ENCODE assay signal across 18 cellular contexts in the genomic region with DNA sequence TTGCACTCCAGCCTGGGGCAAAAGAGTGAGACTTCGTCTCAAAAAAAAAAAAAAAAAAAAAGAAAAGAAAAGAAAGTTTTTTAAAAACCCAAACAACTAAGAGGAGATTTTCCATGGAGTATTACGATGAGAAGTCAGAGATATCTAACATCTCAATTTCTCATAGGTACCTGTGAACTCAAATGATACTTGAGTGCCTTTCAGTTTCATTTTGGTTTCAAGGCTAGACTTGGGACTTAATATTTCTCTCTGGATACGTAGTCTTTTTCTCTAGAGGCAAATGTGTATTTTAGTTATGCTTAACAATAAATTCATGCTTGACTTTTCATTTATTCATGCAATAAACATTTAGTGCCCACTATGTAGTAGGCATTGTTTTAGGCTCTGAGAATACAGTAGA. TPM values are rescaled to one million over a fixed set of nuclear protein-coding genes. Genes with fewer than 3 reads are reported as not detected.
DNase-seq lines count a peak whose midpoint lies in the region; ATAC-seq, FAIRE-seq and TF ChIP-seq lines count a peak whose summit lies in the region.
"Had no signal": no experiment of that assay in that cellular context is flagged by ENCODE, and none has a peak within 500 bp of the region (broad histone marks: within the 10 kb centered on the region; RNA-seq: fewer than 3 reads in every experiment).

No MANE protein-coding gene starts in this region.

- no peaks in the 10 kb centered on the region for H3K36me3 Mint-ChIP-seq in immature natural killer cell
- H3K36me3 Mint-ChIP-seq in Caco-2 (ENCODE audit: insufficient read depth, unreplicated experiment), result peaks cover 6% of the 10 kb centered on the region

- H3K27me3 ChIP-seq in liver (ENCODE audit: control insufficient read depth in 4 of 4, insufficient read depth in 4 of 4, low read length in 3 of 4) (no peaks in the 10 kb centered on the region), HepG2 (ENCODE audit: control insufficient read depth in 1 of 2, insufficient read depth in 2 of 2, low read length in 2 of 2) (no peaks in the 10 kb centered on the region), KMS-11 (ENCODE audit: insufficient read depth, low read depth) (no peaks in the 10 kb centered on the region), thyroid gland (no peaks in the 10 kb centered on the region), Caco-2 (replicated peaks; ENCODE audit: control insufficient read depth, insufficient read depth, low read length) (no peaks in the 10 kb centered on the region)

- DNase-seq in HepG2 (ENCODE audit: low spot score) (no peak), immature natural killer cell (no peak), thyroid gland (no peak), DMS 273 treated with DMSO at 0.1 percent for 48 hours (lab: John Stamatoyannopoulos, UW) (no peak), Caco-2 (no peak), mucosa of descending colon (no peak)
- DNase-seq: ACHN, C1 segment of cervical spinal cord, DND-41, GOT3, NCI-H1694 treated with DMSO at 0.1 percent for 48 hours, NCI-H510A, NCI-H82, PC-9 had no signal

- H3K4me3 ChIP-seq in liver (ENCODE audit: low read depth in 1 of 3, low read length in 3 of 3) (no peak overlapping the region), HepG2 (replicated peaks in 1 of 3; ENCODE audit: insufficient read depth in 1 of 3, low read depth in 2 of 3, low read length in 3 of 3) (no peak overlapping the region), KMS-11 (IDR thresholded peaks at IDR 0.05; ENCODE audit: insufficient read depth, low read depth, low read length) (no peak overlapping the region), thyroid gland (replicated peaks in 1 of 3) (no peak overlapping the region), Caco-2 (ENCODE audit: low read depth, low read length) (no peak overlapping the region), mucosa of descending colon (no peak overlapping the region)
- H3K4me3 ChIP-seq: PC-9 had no signal

- H3K4me1 ChIP-seq in liver (ENCODE audit: control insufficient read depth in 4 of 4, insufficient read depth in 4 of 4, low read length in 3 of 4), result peaks cover 13 to 42% (median 31%) of the 10 kb centered on the region in 4 donors
- peaks cover 23% of the 10 kb centered on the region for H3K4me1 ChIP-seq in HepG2 (ENCODE audit: insufficient read depth, low read length)
- H3K4me1 ChIP-seq in KMS-11 (ENCODE audit: low read depth, poor library complexity, severe bottlenecking), result peaks cover 13% of the 10 kb centered on the region
- peaks cover 45 to 68% of the 10 kb centered on the region in 2 donors for H3K4me1 ChIP-seq in thyroid gland
- H3K4me1 ChIP-seq in Caco-2, result 0 out of 2 replicates have a peak, but pooled peaks cover 4% of the 10 kb centered on the region
- peaks cover 6% of the 10 kb centered on the region for H3K4me1 ChIP-seq in mucosa of descending colon (ENCODE audit: low read depth)

- TF ChIP-seq EP300 in HepG2 (IDR thresholded peaks at IDR 0.05; ENCODE audit: low read depth in 2 of 2, low read length in 2 of 2), result no peak
- no peak for TF ChIP-seq EP300 in HepG2 (CRISPR knock-in tag; IDR thresholded peaks at IDR 0.05; ENCODE audit: borderline replicate concordance)

- H3K4me3 Mint-ChIP-seq in immature natural killer cell (peak overlapping the region in 4 of 5 donors; percentile 21 to 48 (median 36)), Caco-2 (ENCODE audit: unreplicated experiment) (no peak overlapping the region)

- H3K27ac ChIP-seq in liver (ENCODE audit: low read depth in 1 of 2, low read length in 2 of 2), result peak overlapping the region; percentile 3 to 48
- H3K27ac ChIP-seq in HepG2 (ENCODE audit: extremely low read length, insufficient read depth, low read length), result no peak overlapping the region
- no peak overlapping the region for H3K27ac ChIP-seq in KMS-11
- peak overlapping the region in 2 of 3 donors; percentile 6 to 93 for H3K27ac ChIP-seq in thyroid gland
- H3K27ac ChIP-seq: PC-9 had no signal

- CTCF ChIA-PET in HepG2 (lab: Yijun Ruan, JAX; ENCODE audit: low intra/inter-chr PET ratio, low total read pairs) (no interaction called here), Caco-2 (lab: Charles Lee) (no interaction called here)

- H3K4me1 Mint-ChIP-seq in immature natural killer cell (peaks cover 7 to 12% of the 10 kb centered on the region in 2 donors), Caco-2 (ENCODE audit: low read depth, unreplicated experiment) (peaks cover 7% of the 10 kb centered on the region)

- H3K36me3 ChIP-seq in liver (ENCODE audit: control insufficient read depth in 4 of 4, insufficient read depth in 3 of 4, low read depth in 1 of 4, low read length in 3 of 4) (no peaks in the 10 kb centered on the region), HepG2 (replicated peaks in 1 of 2; ENCODE audit: control insufficient read depth in 1 of 2, insufficient read depth in 2 of 2, low read length in 2 of 2) (no peaks in the 10 kb centered on the region), KMS-11 (ENCODE audit: insufficient read depth) (no peaks in the 10 kb centered on the region), thyroid gland (no peaks in the 10 kb centered on the region), Caco-2 (ENCODE audit: control insufficient read depth, insufficient read depth, low read length) (no peaks in the 10 kb centered on the region), mucosa of descending colon (ENCODE audit: low read depth) (no peaks in the 10 kb centered on the region)

- TF ChIP-seq POLR2A in HepG2 (IDR thresholded peaks at IDR 0.05; ENCODE audit: insufficient read depth in 1 of 2, low read depth in 2 of 2, low read length in 2 of 2) (no peak), thyroid gland (IDR thresholded peaks at IDR 0.05) (no peak)

- H3K79me2 ChIP-seq in HepG2 (ENCODE audit: insufficient read depth, low read length), result peaks cover 2% of the 10 kb centered on the region
- H3K79me2 ChIP-seq in KMS-11 (ENCODE audit: insufficient read depth, low read depth), result no peaks in the 10 kb centered on the region

- H3K9me3 ChIP-seq in liver (ENCODE audit: control insufficient read depth in 4 of 4, low read length in 3 of 4) (no peaks in the 10 kb centered on the region), HepG2 (ENCODE audit: low read length) (no peaks in the 10 kb centered on the region), thyroid gland (no peaks in the 10 kb centered on the region), Caco-2 (no peaks in the 10 kb centered on the region), mucosa of descending colon (no peaks in the 10 kb centered on the region)

- 31% methylated on average over 3 of the region's 3 CpGs for WGBS in liver
- 95% methylated on average over 3 of the region's 3 CpGs for WGBS in HepG2 (ENCODE audit: low lambda C conversion rate)
- 84 to 92% methylated on average over 3 of the region's 3 CpGs for WGBS in thyroid gland, 2 donors

- H3K27me3 Mint-ChIP-seq in immature natural killer cell (ENCODE audit: low read depth in 3 of 3) (peaks cover 0 to 1% (median 0%) of the 10 kb centered on the region in 3 donors), Caco-2 (ENCODE audit: insufficient read depth, unreplicated experiment) (no peaks in the 10 kb centered on the region)

- POLR2A ChIA-PET in HepG2 (lab: Yijun Ruan, JAX), result no interaction called here
- POLR2A ChIA-PET in Caco-2 (lab: Charles Lee), result no interaction called here

- FAIRE-seq in HepG2 (lab: Jason Lieb, UNC), result no peak
- FAIRE-seq: G401.6 had no signal

- intact Hi-C loops in HepG2 (cut with micrococcal nuclease; ENCODE audit: unreplicated experiment) (no loop called here), thyroid gland (cut with DNase I) (no loop called here), Caco-2 (cut with micrococcal nuclease; ENCODE audit: unreplicated experiment) (no loop called here), mucosa of descending colon (cut with DNase I, micrococcal nuclease) (no loop called here)

- H3K4me2 ChIP-seq in HepG2 (ENCODE audit: low read depth, low read length) (no peak overlapping the region), KMS-11 (peak overlapping the region; percentile 15; the same call in 1 of the 2 replicates)

- BruUV-seq in HepG2 (replicated peaks; lab: Mats Ljungman, UMichigan) (no TSS peak), Caco-2 (replicated peaks; lab: Mats Ljungman, UMichigan) (no TSS peak)

- in situ Hi-C loops in HepG2 (cut with HindIII; ENCODE audit: extremely low pct_ligation_motif_present, low pct_unique_long_range_greater_than_20kb), result no loop called here

- no peak overlapping the region for H2AFZ ChIP-seq in HepG2 (ENCODE audit: low read length)
- no peak overlapping the region for H2AFZ ChIP-seq in KMS-11 (ENCODE audit: low read depth)
- H2AFZ ChIP-seq: PC-9 had no signal

- H3K27ac Mint-ChIP-seq in immature natural killer cell, result peak overlapping the region in 1 of 6 donors; percentile 45
- H3K27ac Mint-ChIP-seq in Caco-2 (ENCODE audit: unreplicated experiment), result no peak overlapping the region

- ATAC-seq in HepG2 (no peak), mucosa of descending colon (no peak)
- ATAC-seq: HCT116 had no signal

- H3K9ac ChIP-seq in liver (ENCODE audit: low read depth in 1 of 2, low read length in 2 of 2), result no peak overlapping the region
- H3K9ac ChIP-seq in HepG2 (ENCODE audit: insufficient read depth, low read depth, low read length), result no peak overlapping the region
- H3K9ac ChIP-seq in KMS-11, result no peak overlapping the region

- H3K9me3 Mint-ChIP-seq in immature natural killer cell, result no peaks in the 10 kb centered on the region
- H3K9me3 Mint-ChIP-seq in Caco-2 (ENCODE audit: unreplicated experiment), result no peaks in the 10 kb centered on the region

- no peak for TF ChIP-seq RAD21 in liver (IDR thresholded peaks at IDR 0.05)
- no peak for TF ChIP-seq RAD21 in HepG2 (CRISPR knock-in tag; IDR thresholded peaks at IDR 0.05)

- H4K20me1 ChIP-seq in HepG2 (ENCODE audit: insufficient read depth, low read length), result no peaks in the 10 kb centered on the region
- H4K20me1 ChIP-seq in KMS-11 (ENCODE audit: insufficient read depth), result no peaks in the 10 kb centered on the region

- TF ChIP-seq CTCF in liver (IDR thresholded peaks at IDR 0.05; ENCODE audit: low read depth, low read length, missing input control), result no peak
- no peak for TF ChIP-seq CTCF in HepG2 (CRISPR knock-in tag; IDR thresholded peaks at IDR 0.05)
- no peak for TF ChIP-seq CTCF in KMS-11 (conservative IDR thresholded peaks at IDR 0.05; ENCODE audit: low read depth, low read length)
- no peak for TF ChIP-seq CTCF in thyroid gland (IDR thresholded peaks at IDR 0.05)
- no peak for TF ChIP-seq CTCF in Caco-2 (IDR thresholded peaks at IDR 0.05; ENCODE audit: insufficient read depth in 1 of 2, low read depth in 1 of 2, low read length in 1 of 2, severe bottlenecking in 1 of 2, unreplicated experiment in 1 of 2)
- no peak for TF ChIP-seq CTCF in mucosa of descending colon (IDR thresholded peaks at IDR 0.05)

RNA-seq across cellular contexts. Expression of a gene that starts 15.0 kb away (rescaled TPM):
- total RNA-seq in liver (100 to 1,000 TPM in 1 of 2 donors, 10 to 100 TPM in 1; 18.9 to 111 TPM), HepG2 (2016; rRNA removed; fragmentation: Illumina TruSeq; extraction: Trizol) (17.9 and 28.1 TPM in 2 replicates), thyroid gland (10 to 100 TPM; 64.8 to 88.2 (median 82.2) TPM), Caco-2 (2022) (15.8 and 17.1 TPM in 2 replicates), mucosa of descending colon (10 to 100 TPM; 28.6 to 56.6 (median 35.7) TPM)
- polyA plus RNA-seq in liver (10 to 100 TPM in 1 of 2 donors, 1 to 10 TPM in 1; 6.1 to 12.2 TPM), HepG2 (2011; rRNA removed) (6.4 and 6.9 TPM in 2 replicates), immature natural killer cell (1 to 10 TPM; 1.1 to 8.9 (median 5.0) TPM)
- total RNA-seq in HepG2 (2016; cell fraction: cytosol; rRNA removed; fragmentation: Illumina TruSeq; extraction: Trizol; ENCODE audit: low read depth), result 2.2 and 2.5 TPM in 2 replicates
- 18.2 and 27.0 TPM in 2 replicates for total RNA-seq in HepG2 (2016; cell fraction: insoluble cytoplasmic fraction; rRNA removed; fragmentation: Illumina TruSeq; extraction: Trizol)
- total RNA-seq in HepG2 (2016; cell fraction: membrane; rRNA removed; fragmentation: Illumina TruSeq; extraction: Trizol), result 8.1 and 8.3 TPM in 2 replicates
- 17.9 and 18.0 TPM in 2 replicates for total RNA-seq in HepG2 (2016; cell fraction: nucleus; rRNA removed; fragmentation: Illumina TruSeq; extraction: Trizol)
- polyA plus RNA-seq in HepG2 (2011; cell fraction: cytosol; rRNA removed), result 3.3 and 4.9 TPM in 2 replicates
- 3.6 and 4.2 TPM in 2 replicates for polyA plus RNA-seq in HepG2 (2011; cell fraction: nucleus; rRNA removed)
- 3.8 and 5.0 TPM in 2 replicates for polyA plus RNA-seq in HepG2 (2012)
- polyA plus RNA-seq in HepG2 (2016; cell fraction: cytosol; fragmentation: Illumina TruSeq; extraction: Trizol; ENCODE audit: low read depth), result 0.28 and 0.43 TPM in 2 replicates
- polyA plus RNA-seq in HepG2 (2016; cell fraction: insoluble cytoplasmic fraction; fragmentation: Illumina TruSeq; extraction: Trizol; ENCODE audit: low read depth), result 9.8 and 10.7 TPM in 2 replicates
- polyA plus RNA-seq in HepG2 (2016; cell fraction: membrane; fragmentation: Illumina TruSeq; extraction: Trizol; ENCODE audit: low read depth), result 1.7 and 1.8 TPM in 2 replicates
- 8.2 and 8.3 TPM in 2 replicates for polyA plus RNA-seq in HepG2 (2016; cell fraction: nucleus; fragmentation: Illumina TruSeq; extraction: Trizol; ENCODE audit: insufficient read depth, low read depth)
- 23.6 and 31.5 TPM in 2 replicates for polyA minus RNA-seq in HepG2 (2011; rRNA and poly(A)+ RNA removed; ENCODE audit: low replicate concordance)
- 10.2 and 11.1 TPM in 2 replicates for polyA minus RNA-seq in HepG2 (2011; cell fraction: cytosol; rRNA and poly(A)+ RNA removed)
- polyA minus RNA-seq in HepG2 (2011; cell fraction: nucleus; rRNA and poly(A)+ RNA removed), result 26.4 and 34.1 TPM in 2 replicates

RNA-seq across cellular contexts. Expression of a gene that starts 43.1 kb away (rescaled TPM):
- total RNA-seq in liver (10 to 100 TPM in 1 of 2 donors, 1 to 10 TPM in 1; 6.3 to 14.1 TPM), HepG2 (2016; rRNA removed; fragmentation: Illumina TruSeq; extraction: Trizol) (30.4 and 60.7 TPM in 2 replicates), thyroid gland (10 to 100 TPM; 10.6 to 14.7 (median 11.5) TPM), Caco-2 (2022) (38.4 and 40.2 TPM in 2 replicates), mucosa of descending colon (10 to 100 TPM; 18.6 to 22.0 (median 20.3) TPM)
- polyA plus RNA-seq in liver (10 to 100 TPM in 1 of 2 donors, 1 to 10 TPM in 1; 4.7 to 11.2 TPM), HepG2 (2011; rRNA removed) (12.3 and 13.7 TPM in 2 replicates), immature natural killer cell (1 to 10 TPM; 2.7 to 5.9 (median 5.9) TPM)
- total RNA-seq in HepG2 (2016; cell fraction: cytosol; rRNA removed; fragmentation: Illumina TruSeq; extraction: Trizol; ENCODE audit: low read depth), result 7.9 and 8.2 TPM in 2 replicates
- total RNA-seq in HepG2 (2016; cell fraction: insoluble cytoplasmic fraction; rRNA removed; fragmentation: Illumina TruSeq; extraction: Trizol), result 35.7 and 61.3 TPM in 2 replicates
- 21.1 and 21.8 TPM in 2 replicates for total RNA-seq in HepG2 (2016; cell fraction: membrane; rRNA removed; fragmentation: Illumina TruSeq; extraction: Trizol)
- total RNA-seq in HepG2 (2016; cell fraction: nucleus; rRNA removed; fragmentation: Illumina TruSeq; extraction: Trizol), result 11.9 and 13.9 TPM in 2 replicates
- polyA plus RNA-seq in HepG2 (2011; cell fraction: cytosol; rRNA removed), result 14.4 and 15.5 TPM in 2 replicates
- polyA plus RNA-seq in HepG2 (2011; cell fraction: nucleus; rRNA removed), result 3.6 and 5.4 TPM in 2 replicates
- 23.9 and 27.0 TPM in 2 replicates for polyA plus RNA-seq in HepG2 (2012)
- 6.2 and 6.5 TPM in 2 replicates for polyA plus RNA-seq in HepG2 (2016; cell fraction: cytosol; fragmentation: Illumina TruSeq; extraction: Trizol; ENCODE audit: low read depth)
- polyA plus RNA-seq in HepG2 (2016; cell fraction: insoluble cytoplasmic fraction; fragmentation: Illumina TruSeq; extraction: Trizol; ENCODE audit: low read depth), result 52.4 and 54.7 TPM in 2 replicates
- polyA plus RNA-seq in HepG2 (2016; cell fraction: membrane; fragmentation: Illumina TruSeq; extraction: Trizol; ENCODE audit: low read depth), result 13.1 and 13.3 TPM in 2 replicates
- polyA plus RNA-seq in HepG2 (2016; cell fraction: nucleus; fragmentation: Illumina TruSeq; extraction: Trizol; ENCODE audit: insufficient read depth, low read depth), result 24.3 and 25.2 TPM in 2 replicates
- 20.8 and 60.9 TPM in 2 replicates for polyA minus RNA-seq in HepG2 (2011; rRNA and poly(A)+ RNA removed; ENCODE audit: low replicate concordance)
- polyA minus RNA-seq in HepG2 (2011; cell fraction: cytosol; rRNA and poly(A)+ RNA removed), result 6.9 and 10.1 TPM in 2 replicates
- 4.2 and 6.1 TPM in 2 replicates for polyA minus RNA-seq in HepG2 (2011; cell fraction: nucleus; rRNA and poly(A)+ RNA removed)

Comparison
In these comparisons a context has a peak if more than half of its experiments do, and no peak if none do; other contexts are left out.
1. H3K27ac ChIP-seq: peak in liver (2 of 2) and thyroid gland (2 of 3); none in HepG2 (single experiment) and KMS-11 (single experiment).